ENCODE assay signal across 15 cellular contexts in genomic region chr1:151970128-151970527, GRCh38.
"Had no signal": no experiment of that assay in that cellular context is flagged by ENCODE, and none has a peak within 500 bp of the region (broad histone marks: within the 10 kb centered on the region; RNA-seq: fewer than 3 reads in every experiment).

No MANE protein-coding gene starts in this region.

- H3K36me3 Mint-ChIP-seq: T-cell had no signal

- H3K4me3 Mint-ChIP-seq: activated B cell treated with CpG ODN at 0.5 μM for 24 hours; activated CD8-positive, alpha-beta T cell treated with anti-CD3 and anti-CD28 coated beads for 36 hours; activated naive CD4-positive, alpha-beta T cell treated with anti-CD3 and anti-CD28 coated beads for 36 hours; activated T-cell treated with anti-CD3 and anti-CD28 coated beads, Interleukin-2, amount 50 U/mL, for 24 hours; T-cell had no signal

- H3K36me3 ChIP-seq: cardiac muscle cell, gastroesophageal sphincter, heart left ventricle, left lung, thyroid gland had no signal

- ATAC-seq: activated CD8-positive, alpha-beta T cell treated with anti-CD3 and anti-CD28 coated beads for 36 hours; gastroesophageal sphincter; heart left ventricle; left lung; T-cell had no signal

- H3K27ac ChIP-seq: cardiac muscle cell, gastroesophageal sphincter, thyroid gland had no signal

- DNase-seq: activated B cell treated with CpG ODN at 0.5 μM for 24 hours; activated CD4-positive, alpha-beta T cell treated with anti-CD3 and anti-CD28 coated beads for 48 hours; activated CD8-positive, alpha-beta T cell treated with anti-CD3 and anti-CD28 coated beads for 36 hours; activated naive CD4-positive, alpha-beta T cell treated with anti-CD3 and anti-CD28 coated beads for 36 hours; activated T-cell treated with anti-CD3 and anti-CD28 coated beads, Interleukin-2, amount 50 U/mL, for 24 hours; heart left ventricle; left lung; stimulated activated CD4-positive, alpha-beta T cell treated with anti-CD3 and anti-CD28 coated beads, Interleukin-12 subunit alpha, Interleukin-12 subunit beta, amount 100 ng/mL, for 4 hours; stimulated activated CD4-positive, alpha-beta T cell treated with anti-CD3 and anti-CD28 coated beads, Interleukin-1b, Interleukin-23, amount 100 ng/mL, for 48 hours; stimulated activated naive CD4-positive, alpha-beta T cell treated with Interleukin-2 at 50 U/mL for 16 hours; T-cell; thyroid gland had no signal

- H3K4me3 ChIP-seq: cardiac muscle cell, gastroesophageal sphincter, heart left ventricle, left lung, thyroid gland had no signal

- H3K9me3 Mint-ChIP-seq: activated B cell treated with CpG ODN at 0.5 μM for 24 hours; activated CD8-positive, alpha-beta T cell treated with anti-CD3 and anti-CD28 coated beads for 36 hours; activated naive CD4-positive, alpha-beta T cell treated with anti-CD3 and anti-CD28 coated beads for 36 hours; activated T-cell treated with anti-CD3 and anti-CD28 coated beads, Interleukin-2, amount 50 U/mL, for 24 hours; T-cell had no signal

- H3K9me3 ChIP-seq: gastroesophageal sphincter, heart left ventricle, left lung, thyroid gland had no signal

- H3K27me3 Mint-ChIP-seq: activated T-cell treated with anti-CD3 and anti-CD28 coated beads, Interleukin-2, amount 50 U/mL, for 24 hours; progenitor cell of endocrine pancreas had no signal

- H3K27me3 ChIP-seq: gastroesophageal sphincter, heart left ventricle, left lung, thyroid gland had no signal

- H3K27ac Mint-ChIP-seq: activated CD8-positive, alpha-beta T cell treated with anti-CD3 and anti-CD28 coated beads for 36 hours; activated naive CD4-positive, alpha-beta T cell treated with anti-CD3 and anti-CD28 coated beads for 36 hours; activated T-cell treated with anti-CD3 and anti-CD28 coated beads, Interleukin-2, amount 50 U/mL, for 24 hours had no signal
